14 cellular contexts compared by ENCODE assay signal in the genomic region with DNA sequence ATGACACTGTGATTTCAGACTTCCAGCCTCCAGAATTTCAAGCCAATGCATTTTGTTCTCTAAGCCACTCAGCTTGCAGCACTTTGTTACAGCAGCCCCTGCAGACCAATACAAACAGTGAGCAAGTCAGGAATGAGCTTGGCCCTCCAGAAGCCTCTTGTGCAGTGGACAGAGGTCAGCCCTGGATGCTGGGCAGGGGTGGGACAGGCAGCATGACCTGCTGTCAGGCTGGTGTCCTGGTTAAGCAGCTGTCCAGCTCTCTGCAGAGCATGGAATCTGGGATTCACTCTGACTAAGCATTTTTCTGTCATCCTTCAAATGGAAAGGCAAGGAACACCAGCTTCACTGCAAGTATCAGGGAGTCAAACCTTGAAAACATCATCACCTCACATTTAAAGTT.
DNase-seq lines count a peak whose midpoint lies in the region.
"Had no signal": no experiment of that assay in that cellular context is flagged by ENCODE, and none has a peak within 500 bp of the region (broad histone marks: within the 10 kb centered on the region; RNA-seq: fewer than 3 reads in every experiment).

No MANE protein-coding gene starts in this region.

- DNase-seq in DMS53 (lab: John Stamatoyannopoulos, UW): peak; percentile 47
- DNase-seq in DMS53 treated with DMSO at 0.1 percent for 48 hours (lab: John Stamatoyannopoulos, UW; ENCODE audit: unreplicated experiment): no peak
- DNase-seq in adipocyte (ENCODE audit: low read depth): peak; percentile 13
- peak; percentile 65 for DNase-seq in islet precursor cell
- DNase-seq in ureter (ENCODE audit: low spot score): peak; percentile 29
- no peak for DNase-seq in NCI-H82 (lab: John Stamatoyannopoulos, UW)
- DNase-seq in stimulated activated naive CD4-positive, alpha-beta T cell treated with Interleukin-2 at 50 U/mL for 16 hours (lab: John Stamatoyannopoulos, UW): no peak
- no peak for DNase-seq in iPS-NIHi7 (ENCODE audit: extremely low spot score)
- DNase-seq: NCI-H1417 treated with DMSO at 0.1 percent for 48 hours, NCI-H2081, NCI-H510A had no signal

- peaks cover 18% of the 10 kb centered on the region for H3K4me1 ChIP-seq in adipocyte (ENCODE audit: control insufficient read depth, insufficient read depth, low read length)
- H3K4me1 ChIP-seq: BLaER1, HAP-1 had no signal

- peaks cover 4% of the 10 kb centered on the region for H3K36me3 ChIP-seq in adipocyte (ENCODE audit: control insufficient read depth, insufficient read depth, low read length, severe bottlenecking)
- H3K36me3 ChIP-seq: BLaER1, HAP-1 had no signal

- no peak overlapping the region for H3K9ac ChIP-seq in adipocyte (ENCODE audit: low read length)
- H3K9ac ChIP-seq: BLaER1 had no signal

- no peaks in the 10 kb centered on the region for H3K27me3 ChIP-seq in adipocyte (replicated peaks; ENCODE audit: control insufficient read depth, insufficient read depth, low read length)
- H3K27me3 ChIP-seq: BLaER1 had no signal

- peaks cover 8% of the 10 kb centered on the region for H3K9me3 ChIP-seq in adipocyte (ENCODE audit: control insufficient read depth, low read length)
- H3K9me3 ChIP-seq: HAP-1 had no signal

- no peak overlapping the region for H3K4me3 ChIP-seq in adipocyte (ENCODE audit: low read length)
- H3K4me3 ChIP-seq: BLaER1, HAP-1, SK-N-MC had no signal

Comparison
In these comparisons a context has a peak if more than half of its experiments do, and no peak if none do; other contexts are left out.
1. DNase-seq: peak in DMS53 (single experiment), adipocyte (single experiment), islet precursor cell (single experiment) and ureter (single experiment); none in DMS53 treated with DMSO at 0.1 percent for 48 hours (single experiment), NCI-H82 (single experiment), stimulated activated naive CD4-positive, alpha-beta T cell treated with Interleukin-2 at 50 U/mL for 16 hours (single experiment) and iPS-NIHi7 (single experiment).